28 cellular contexts compared by ENCODE assay signal in the genomic region with DNA sequence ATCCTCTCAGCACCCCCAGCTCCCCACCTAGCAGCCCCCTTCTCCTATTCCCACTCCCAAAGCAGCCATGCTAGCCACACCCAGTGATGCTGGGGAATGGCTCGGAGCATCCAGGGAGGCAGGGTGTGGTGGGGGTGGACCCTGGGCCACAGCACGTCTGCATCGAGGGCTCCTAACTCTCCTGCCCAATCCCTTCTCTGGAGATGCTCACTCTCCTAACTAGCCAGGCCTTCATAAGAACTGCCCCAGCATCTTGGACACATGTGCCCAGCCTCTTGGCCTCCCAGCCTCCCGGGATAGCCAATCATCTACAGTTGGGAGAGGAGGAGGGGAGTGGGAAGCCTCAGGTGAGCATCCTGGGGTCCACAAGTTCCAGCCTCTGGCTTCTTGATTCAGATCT. TPM values are rescaled to one million over a fixed set of nuclear protein-coding genes. Genes with fewer than 3 reads are reported as not detected.
A peak's percentile ranks its signal among the peaks of the same experiment; 100 is the strongest.
DNase-seq lines count a peak whose midpoint lies in the region; FAIRE-seq and TF ChIP-seq lines count a peak whose summit lies in the region.
"Had no signal": no experiment of that assay in that cellular context is flagged by ENCODE, and none has a peak within 500 bp of the region (broad histone marks: within the 10 kb centered on the region; RNA-seq: fewer than 3 reads in every experiment).

No MANE protein-coding gene starts in this region.

- H3K4me2 ChIP-seq in BLaER1 = 0 out of 2 replicates have a peak overlapping the region, but pooled peaks have one; percentile 97
- H3K4me2 ChIP-seq in neuronal stem cell (ENCODE audit: insufficient read depth, low read length, poor library complexity, severe bottlenecking) = peak overlapping the region; percentile 55

- no peak overlapping the region for H2AFZ ChIP-seq in neuronal stem cell (ENCODE audit: low read length)

- H4K20me1 ChIP-seq in BLaER1 = peaks cover 56% of the 10 kb centered on the region

- no peak overlapping the region for H2BK5ac ChIP-seq in neuronal stem cell (ENCODE audit: low read length)

- peaks cover 32% of the 10 kb centered on the region for H3K36me3 ChIP-seq in BLaER1
- H3K36me3 ChIP-seq in NT2/D1 (ENCODE audit: insufficient read depth, insufficient read length, low read length) = peaks cover 41% of the 10 kb centered on the region
- H3K36me3 ChIP-seq in endocrine pancreas (ENCODE audit: control insufficient read depth, insufficient read depth, low read length) = no peaks in the 10 kb centered on the region
- H3K36me3 ChIP-seq in neuronal stem cell (replicated peaks in 1 of 2; ENCODE audit: control insufficient read depth in 2 of 2, insufficient read depth in 2 of 2, low read length in 2 of 2) = peaks cover 7 to 18% of the 10 kb centered on the region in 2 donors
- H3K36me3 ChIP-seq in kidney (ENCODE audit: control insufficient read depth in 1 of 2, insufficient read depth in 2 of 2, low read length in 2 of 2) = no peaks in the 10 kb centered on the region

- H3K27me3 ChIP-seq in BLaER1 (no peaks in the 10 kb centered on the region), NT2/D1 (ENCODE audit: insufficient read depth, insufficient read length) (no peaks in the 10 kb centered on the region), endocrine pancreas (ENCODE audit: control insufficient read depth, insufficient read depth, low read length) (no peaks in the 10 kb centered on the region), neuronal stem cell (ENCODE audit: control insufficient read depth in 3 of 3, insufficient read depth in 3 of 3, low read depth in 1 of 3, low read length in 3 of 3) (no peaks in the 10 kb centered on the region)
- H3K27me3 ChIP-seq: suprapubic skin had no signal

- in situ Hi-C loops in G401 (cut with HindIII; ENCODE audit: low sequenced_read_pairs) = no loop called here

- H3K79me1 ChIP-seq in neuronal stem cell (ENCODE audit: low read depth, low read length) = peaks cover 8% of the 10 kb centered on the region

- no peak overlapping the region for H2BK15ac ChIP-seq in neuronal stem cell (ENCODE audit: low read length)

- no peak overlapping the region for H3K23ac ChIP-seq in neuronal stem cell (ENCODE audit: low read depth, low read length, poor library complexity)

- H3K18ac ChIP-seq in neuronal stem cell (ENCODE audit: low read length) = peak overlapping the region; percentile 79

- H4K8ac ChIP-seq in neuronal stem cell (ENCODE audit: low read depth, low read length) = no peak overlapping the region

- peak overlapping the region; percentile 93 for H2BK12ac ChIP-seq in neuronal stem cell (ENCODE audit: low read length)

- no peak overlapping the region for H2BK120ac ChIP-seq in neuronal stem cell (ENCODE audit: low read depth, low read length)

- no peak overlapping the region for H3K27ac ChIP-seq in BLaER1
- H3K27ac ChIP-seq in neuronal stem cell (replicated peaks; ENCODE audit: low read length) = no peak overlapping the region
- H3K27ac ChIP-seq in kidney (ENCODE audit: low read depth in 2 of 2, low read length in 2 of 2) = no peak overlapping the region
- H3K27ac ChIP-seq: suprapubic skin had no signal

- H3K4me1 ChIP-seq in BLaER1 (peaks cover 64% of the 10 kb centered on the region), NT2/D1 (ENCODE audit: insufficient read depth, insufficient read length) (peaks cover 41% of the 10 kb centered on the region), endocrine pancreas (ENCODE audit: control insufficient read depth, insufficient read depth, low read length) (no peaks in the 10 kb centered on the region), neuronal stem cell (ENCODE audit: control insufficient read depth in 2 of 2, insufficient read depth in 1 of 2, low read depth in 1 of 2, low read length in 2 of 2) (peaks cover 43 to 55% of the 10 kb centered on the region in 2 donors), kidney (ENCODE audit: control insufficient read depth in 1 of 2, insufficient read depth in 1 of 2, low read depth in 1 of 2, low read length in 2 of 2) (peaks cover 0 to 10% of the 10 kb centered on the region in 2 donors)

- no CpG with 5 or more reads among the region's 4 CpGs for WGBS in neuronal stem cell (ENCODE audit: extremely low coverage in 2 of 2, insufficient read length in 2 of 2, insufficient replicate concordance in 1 of 2), 2 donors

- H3K4me3 ChIP-seq in BLaER1 (no peak overlapping the region), NT2/D1 (ENCODE audit: insufficient read length, low read depth) (no peak overlapping the region), endocrine pancreas (ENCODE audit: control insufficient read depth, insufficient read depth, low read length) (no peak overlapping the region), neuronal stem cell (ENCODE audit: low read length in 2 of 2) (no peak overlapping the region), kidney (ENCODE audit: low read length in 2 of 2) (no peak overlapping the region)
- H3K4me3 ChIP-seq: suprapubic skin had no signal

- H4K91ac ChIP-seq in neuronal stem cell (ENCODE audit: low read depth, low read length, poor library complexity) = no peak overlapping the region

- intact Hi-C loops in kidney (cut with DNase I) = no loop called here

- H3K9ac ChIP-seq in BLaER1 (no peak overlapping the region; the same call in 1 of the 2 replicates), NT2/D1 (ENCODE audit: insufficient read length, low read depth) (peak overlapping the region; percentile 32), endocrine pancreas (ENCODE audit: control insufficient read depth, insufficient read depth, low read length) (peak overlapping the region; percentile 2), neuronal stem cell (ENCODE audit: low read depth, low read length, poor library complexity) (no peak overlapping the region), kidney (ENCODE audit: low read length in 2 of 2) (no peak overlapping the region)

- no peak overlapping the region for H3K4ac ChIP-seq in neuronal stem cell (ENCODE audit: low read length)

- no peak overlapping the region for H3K14ac ChIP-seq in neuronal stem cell (ENCODE audit: low read length)

- no peak for TF ChIP-seq CTCF in kidney (IDR thresholded peaks at IDR 0.05; ENCODE audit: borderline replicate concordance, extremely low read depth, insufficient read depth)

- H2AK5ac ChIP-seq in neuronal stem cell (ENCODE audit: low read depth, low read length) = peak overlapping the region; percentile 96

- FAIRE-seq in kidney (lab: Jason Lieb, UNC) = no peak
- FAIRE-seq: small intestine had no signal

- H3K9me3 ChIP-seq in BLaER1 (no peaks in the 10 kb centered on the region), NT2/D1 (ENCODE audit: insufficient read depth, low read length) (no peaks in the 10 kb centered on the region), endocrine pancreas (ENCODE audit: control insufficient read depth, low read length) (no peaks in the 10 kb centered on the region), neuronal stem cell (replicated peaks in 1 of 2; ENCODE audit: control insufficient read depth in 2 of 2, insufficient read depth in 1 of 2, low read depth in 1 of 2, low read length in 2 of 2) (peaks cover 0 to 2% of the 10 kb centered on the region in 2 donors), kidney (ENCODE audit: control insufficient read depth in 1 of 2, low read length in 2 of 2) (no peaks in the 10 kb centered on the region)
- H3K9me3 ChIP-seq: suprapubic skin had no signal

- no peak for DNase-seq in NT2/D1 (ENCODE audit: low read depth, low spot score)
- no peak for DNase-seq in neuronal stem cell (ENCODE audit: low spot score)
- no peak for DNase-seq in cerebellum (ENCODE audit: low spot score)
- DNase-seq in kidney = no peak
- DNase-seq in G401 (ENCODE audit: low spot score) = no peak
- DNase-seq in DMS153 (lab: John Stamatoyannopoulos, UW) = no peak
- DNase-seq: ACHN; activated CD4-positive, alpha-beta T cell treated with anti-CD3 and anti-CD28 coated beads, Interleukin-2, amount 50 U/mL, for 48 hours; activated CD4-positive, CD25-positive, alpha-beta regulatory T cell; activated CD8-positive, alpha-beta memory T cell treated with anti-CD3 and anti-CD28 coated beads, Interleukin-2, amount 50 U/mL, for 48 hours; cerebellar nuclear complex; DMS79; GOT3; immature natural killer cell; KBM-7; NCI-H526 treated with DMSO at 0.1 percent for 48 hours; small intestine; stimulated activated CD4-positive, alpha-beta T cell treated with anti-CD3 and anti-CD28 coated beads, Interleukin-2, amount 100 ng/mL, for 24 hours; T1000 had no signal

RNA-seq across cellular contexts. Expression of a gene that starts 2.7 kb away (rescaled TPM):
- polyA plus RNA-seq in neuronal stem cell (2013, experiment 1 of 2) = 68.8 TPM
- 66.4 TPM for polyA plus RNA-seq in neuronal stem cell (2013, experiment 2 of 2)
- total RNA-seq in cerebellum (55.5 TPM), kidney (31.7 TPM)
- 34.0 TPM for polyA plus RNA-seq in kidney (ENCODE audit: insufficient read depth, low read depth, low replicate concordance)
- 57.1 and 80.7 TPM in 2 replicates for total RNA-seq in G401 (2014; rRNA removed; shearing (Covaris generic))

RNA-seq across cellular contexts. Expression of a gene that starts 9.3 kb away (rescaled TPM):
- polyA plus RNA-seq in neuronal stem cell (2013, experiment 1 of 2) = 4.3 TPM
- polyA plus RNA-seq in neuronal stem cell (2013, experiment 2 of 2) = 4.5 TPM
- total RNA-seq in cerebellum (3.9 TPM), kidney (73.5 TPM)
- polyA plus RNA-seq in kidney (ENCODE audit: insufficient read depth, low read depth, low replicate concordance) = 207 TPM
- 6.5 and 9.9 TPM in 2 replicates for total RNA-seq in G401 (2014; rRNA removed; shearing (Covaris generic))

RNA-seq across cellular contexts. Expression of a gene that starts 9.3 kb away (rescaled TPM):
- polyA plus RNA-seq in neuronal stem cell (2013, experiment 1 of 2) = 0.06 TPM
- 0.07 TPM for polyA plus RNA-seq in neuronal stem cell (2013, experiment 2 of 2)
- total RNA-seq in cerebellum = 0.18 TPM
- 0.09 TPM for total RNA-seq in kidney
- 0.41 TPM for polyA plus RNA-seq in kidney (ENCODE audit: insufficient read depth, low read depth, low replicate concordance)
- total RNA-seq in G401 (2014; rRNA removed; shearing (Covaris generic)) = not detected in 2 replicates
- total RNA-seq: activated naive CD4-positive, alpha-beta T cell treated with anti-CD3 and anti-CD28 coated beads, Interleukin-2, amount 50 U/mL, for 72 hours; activated T-helper 2 cell treated with anti-CD3 and anti-CD28 coated beads, Interferon-gamma antibody, Interleukin-2, Interleukin-4, amounts not matched to agents 10 μg/mL and 5 μg/mL and 100 μg/mL, durations not matched to agents 14 hours and 24 hours and 36 hours; epithelial cell of proximal tubule; lower leg skin; posterior vena cava; suprapubic skin had no signal
- polyA plus RNA-seq: BJ, immature natural killer cell had no signal

RNA-seq across cellular contexts. Expression of a gene that starts 10.3 kb away (rescaled TPM):
- polyA plus RNA-seq in neuronal stem cell (2013, experiment 1 of 2) = 18.1 TPM
- 16.4 TPM for polyA plus RNA-seq in neuronal stem cell (2013, experiment 2 of 2)
- 19.1 TPM for total RNA-seq in cerebellum
- 20.7 TPM for total RNA-seq in kidney
- polyA plus RNA-seq in kidney (ENCODE audit: insufficient read depth, low read depth, low replicate concordance) = 50.5 TPM
- total RNA-seq in G401 (2014; rRNA removed; shearing (Covaris generic)) = 14.8 and 26.8 TPM in 2 replicates

RNA-seq across cellular contexts. Expression of a gene that starts 18.8 kb away (rescaled TPM):
- 7.8 TPM for polyA plus RNA-seq in neuronal stem cell (2013, experiment 1 of 2)
- polyA plus RNA-seq in neuronal stem cell (2013, experiment 2 of 2) = 7.4 TPM
- total RNA-seq in cerebellum (8.0 TPM), kidney (68.1 TPM)
- polyA plus RNA-seq in kidney (ENCODE audit: insufficient read depth, low read depth, low replicate concordance) = 856 TPM
- total RNA-seq in G401 (2014; rRNA removed; shearing (Covaris generic)) = 103 and 242 TPM in 2 replicates

Comparison
In these comparisons a context has a peak if more than half of its experiments do, and no peak if none do; other contexts are left out.
1. H3K9ac ChIP-seq: peak in NT2/D1 (single experiment) and endocrine pancreas (single experiment); none in BLaER1 (single experiment), neuronal stem cell (single experiment) and kidney (0 of 2).